1 cellular context compared by ENCODE assay signal in the genomic region with DNA sequence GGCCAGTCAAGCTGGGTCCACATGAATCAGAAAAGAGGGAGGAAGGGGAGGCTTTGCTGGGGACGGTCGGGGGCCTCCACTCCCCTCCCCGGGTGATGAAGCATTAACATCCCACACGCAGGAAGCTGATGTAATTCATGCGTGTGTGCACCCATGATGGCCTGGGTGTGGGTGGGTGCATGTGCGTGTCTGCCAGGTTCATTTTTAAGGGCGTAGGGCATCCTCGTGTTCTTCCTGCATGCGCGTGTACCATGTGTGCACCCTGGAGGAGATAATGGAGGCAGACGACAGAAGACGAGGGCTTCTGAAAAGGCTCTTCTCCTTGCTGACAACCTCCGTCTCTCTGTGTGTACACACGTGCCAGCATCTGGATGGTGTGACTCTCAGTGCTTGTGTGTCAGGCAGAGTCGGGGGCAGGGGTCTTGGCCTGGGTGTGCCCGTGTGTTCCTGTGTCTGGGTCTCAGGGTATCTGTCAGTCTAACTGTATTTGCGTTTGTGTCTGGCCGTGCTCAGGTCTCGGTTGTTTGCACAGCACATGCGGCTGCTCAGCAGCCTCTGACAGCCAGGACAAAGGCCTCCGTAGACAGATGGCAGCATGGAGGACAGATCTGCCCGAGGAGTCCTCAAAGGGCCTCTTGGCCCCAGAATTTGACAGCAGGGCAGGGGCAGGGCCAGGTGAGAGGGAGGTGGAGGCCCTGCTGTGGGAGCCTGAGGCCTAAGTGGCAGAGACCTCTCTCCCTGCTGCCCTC.
TF ChIP-seq lines count a peak whose summit lies in the region.

No MANE protein-coding gene starts in this region.

TF ChIP-seq in HepG2, 621 proteins besides CTCF, POLR2A, EP300 and RAD21 (continued from another document and continues in another):
- TF ChIP-seq, protein P1, sequence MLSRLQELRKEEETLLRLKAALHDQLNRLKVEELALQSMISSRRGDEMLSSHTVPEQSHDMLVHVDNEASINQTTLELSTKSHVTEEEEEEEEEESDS (CRISPR knock-in tag; IDR thresholded peaks at IDR 0.05; ENCODE audit: borderline replicate concordance), result no peak
- no peak for TF ChIP-seq ZNF724P (CRISPR knock-in tag; IDR thresholded peaks at IDR 0.05; ENCODE audit: borderline replicate concordance)
- no peak for TF ChIP-seq TCF7 (IDR thresholded peaks at IDR 0.05; ENCODE audit: low read depth)
- peak; percentile 70; the same call in 1 of the 2 replicates for TF ChIP-seq FOXC1 (CRISPR knock-in tag; IDR thresholded peaks at IDR 0.05; ENCODE audit: borderline replicate concordance)
- TF ChIP-seq, protein P2, sequence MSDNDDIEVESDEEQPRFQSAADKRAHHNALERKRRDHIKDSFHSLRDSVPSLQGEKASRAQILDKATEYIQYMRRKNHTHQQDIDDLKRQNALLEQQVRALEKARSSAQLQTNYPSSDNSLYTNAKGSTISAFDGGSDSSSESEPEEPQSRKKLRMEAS (IDR thresholded peaks at IDR 0.05), result peak; percentile 89
- no peak for TF ChIP-seq TEAD2 (CRISPR knock-in tag; IDR thresholded peaks at IDR 0.05)
- peak; percentile 34; the same call in 1 of the 2 replicates for TF ChIP-seq MYC (CRISPR knock-in tag; IDR thresholded peaks at IDR 0.05; ENCODE audit: borderline replicate concordance)
- TF ChIP-seq, protein P3, sequence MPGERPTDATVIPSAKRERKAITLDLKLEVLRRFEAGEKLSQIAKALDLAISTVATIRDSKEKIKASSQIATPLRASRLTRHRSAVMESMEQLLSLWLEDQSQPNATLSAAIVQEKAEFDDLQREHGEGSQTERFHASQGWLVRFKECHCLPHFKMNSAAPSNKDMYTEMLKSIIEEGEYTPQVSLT (CRISPR knock-in tag; IDR thresholded peaks at IDR 0.05; ENCODE audit: borderline replicate concordance, low read depth), result no peak
- TF ChIP-seq, protein P4, sequence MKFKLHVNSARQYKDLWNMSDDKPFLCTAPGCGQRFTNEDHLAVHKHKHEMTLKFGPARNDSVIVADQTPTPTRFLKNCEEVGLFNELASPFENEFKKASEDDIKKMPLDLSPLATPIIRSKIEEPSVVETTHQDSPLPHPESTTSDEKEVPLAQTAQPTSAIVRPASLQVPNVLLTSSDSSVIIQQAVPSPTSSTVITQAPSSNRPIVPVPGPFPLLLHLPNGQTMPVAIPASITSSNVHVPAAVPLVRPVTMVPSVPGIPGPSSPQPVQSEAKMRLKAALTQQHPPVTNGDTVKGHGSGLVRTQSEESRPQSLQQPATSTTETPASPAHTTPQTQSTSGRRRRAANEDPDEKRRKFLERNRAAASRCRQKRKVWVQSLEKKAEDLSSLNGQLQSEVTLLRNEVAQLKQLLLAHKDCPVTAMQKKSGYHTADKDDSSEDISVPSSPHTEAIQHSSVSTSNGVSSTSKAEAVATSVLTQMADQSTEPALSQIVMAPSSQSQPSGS (CRISPR knock-in tag; IDR thresholded peaks at IDR 0.05), result no peak
- TF ChIP-seq KDM1A (CRISPR knock-in tag; IDR thresholded peaks at IDR 0.05), result no peak
- TF ChIP-seq, protein P5, sequence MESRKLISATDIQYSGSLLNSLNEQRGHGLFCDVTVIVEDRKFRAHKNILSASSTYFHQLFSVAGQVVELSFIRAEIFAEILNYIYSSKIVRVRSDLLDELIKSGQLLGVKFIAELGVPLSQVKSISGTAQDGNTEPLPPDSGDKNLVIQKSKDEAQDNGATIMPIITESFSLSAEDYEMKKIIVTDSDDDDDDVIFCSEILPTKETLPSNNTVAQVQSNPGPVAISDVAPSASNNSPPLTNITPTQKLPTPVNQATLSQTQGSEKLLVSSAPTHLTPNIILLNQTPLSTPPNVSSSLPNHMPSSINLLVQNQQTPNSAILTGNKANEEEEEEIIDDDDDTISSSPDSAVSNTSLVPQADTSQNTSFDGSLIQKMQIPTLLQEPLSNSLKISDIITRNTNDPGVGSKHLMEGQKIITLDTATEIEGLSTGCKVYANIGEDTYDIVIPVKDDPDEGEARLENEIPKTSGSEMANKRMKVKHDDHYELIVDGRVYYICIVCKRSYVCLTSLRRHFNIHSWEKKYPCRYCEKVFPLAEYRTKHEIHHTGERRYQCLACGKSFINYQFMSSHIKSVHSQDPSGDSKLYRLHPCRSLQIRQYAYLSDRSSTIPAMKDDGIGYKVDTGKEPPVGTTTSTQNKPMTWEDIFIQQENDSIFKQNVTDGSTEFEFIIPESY (CRISPR knock-in tag; IDR thresholded peaks at IDR 0.05), result no peak
- no peak for TF ChIP-seq ZNF230 (CRISPR knock-in tag; IDR thresholded peaks at IDR 0.05)
- no peak for TF ChIP-seq NONO (IDR thresholded peaks at IDR 0.05)
- no peak; the same call in none of the 2 replicates for TF ChIP-seq NONO (CRISPR knock-in tag; conservative IDR thresholded peaks at IDR 0.05)
- TF ChIP-seq, protein P6, sequence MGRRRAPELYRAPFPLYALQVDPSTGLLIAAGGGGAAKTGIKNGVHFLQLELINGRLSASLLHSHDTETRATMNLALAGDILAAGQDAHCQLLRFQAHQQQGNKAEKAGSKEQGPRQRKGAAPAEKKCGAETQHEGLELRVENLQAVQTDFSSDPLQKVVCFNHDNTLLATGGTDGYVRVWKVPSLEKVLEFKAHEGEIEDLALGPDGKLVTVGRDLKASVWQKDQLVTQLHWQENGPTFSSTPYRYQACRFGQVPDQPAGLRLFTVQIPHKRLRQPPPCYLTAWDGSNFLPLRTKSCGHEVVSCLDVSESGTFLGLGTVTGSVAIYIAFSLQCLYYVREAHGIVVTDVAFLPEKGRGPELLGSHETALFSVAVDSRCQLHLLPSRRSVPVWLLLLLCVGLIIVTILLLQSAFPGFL (CRISPR knock-in tag; IDR thresholded peaks at IDR 0.05), result no peak
- no peak for TF ChIP-seq MED1 (CRISPR knock-in tag; IDR thresholded peaks at IDR 0.05)
- no peak for TF ChIP-seq ZNF792 (CRISPR knock-in tag; IDR thresholded peaks at IDR 0.05)
- TF ChIP-seq REPIN1 (CRISPR knock-in tag; IDR thresholded peaks at IDR 0.05; ENCODE audit: borderline replicate concordance, low read depth), result no peak
- TF ChIP-seq ZNF264 (CRISPR knock-in tag; IDR thresholded peaks at IDR 0.05), result no peak
- TF ChIP-seq SIN3A (IDR thresholded peaks at IDR 0.05; ENCODE audit: borderline replicate concordance, low read depth, low read length), result 0 out of 2 replicates have a peak, but pooled peaks have one; percentile 49
- TF ChIP-seq ZBTB8A (CRISPR knock-in tag; IDR thresholded peaks at IDR 0.05; ENCODE audit: borderline replicate concordance, low read depth), result no peak
- TF ChIP-seq, protein P7, sequence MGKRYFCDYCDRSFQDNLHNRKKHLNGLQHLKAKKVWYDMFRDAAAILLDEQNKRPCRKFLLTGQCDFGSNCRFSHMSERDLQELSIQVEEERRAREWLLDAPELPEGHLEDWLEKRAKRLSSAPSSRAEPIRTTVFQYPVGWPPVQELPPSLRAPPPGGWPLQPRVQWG (CRISPR knock-in tag; IDR thresholded peaks at IDR 0.05; ENCODE audit: borderline replicate concordance, low read depth), result no peak
- TF ChIP-seq NRL (CRISPR knock-in tag; IDR thresholded peaks at IDR 0.05; ENCODE audit: borderline replicate concordance), result no peak
- no peak for TF ChIP-seq ZNF468 (CRISPR knock-in tag; IDR thresholded peaks at IDR 0.05)
- TF ChIP-seq ZNF883 (CRISPR knock-in tag; IDR thresholded peaks at IDR 0.05; ENCODE audit: not compliant biosample characterization), result no peak
- TF ChIP-seq HMG20B (CRISPR knock-in tag; conservative IDR thresholded peaks at IDR 0.05), result no peak
- TF ChIP-seq MIXL1 (CRISPR knock-in tag; IDR thresholded peaks at IDR 0.05), result no peak
- TF ChIP-seq ZNF232 (CRISPR knock-in tag; IDR thresholded peaks at IDR 0.05; ENCODE audit: borderline replicate concordance), result no peak
- 0 out of 2 replicates have a peak, but pooled peaks have one; percentile 30 for TF ChIP-seq ZNF205 (CRISPR knock-in tag; IDR thresholded peaks at IDR 0.05)
- TF ChIP-seq ZNF263 (CRISPR knock-in tag; IDR thresholded peaks at IDR 0.05), result no peak
- TF ChIP-seq ZNF761 (CRISPR knock-in tag; conservative IDR thresholded peaks at IDR 0.05), result no peak
- TF ChIP-seq ZNF383 (CRISPR knock-in tag; IDR thresholded peaks at IDR 0.05; ENCODE audit: borderline replicate concordance), result no peak
- TF ChIP-seq KDM5B (CRISPR knock-in tag; IDR thresholded peaks at IDR 0.05; ENCODE audit: borderline replicate concordance), result 0 out of 2 replicates have a peak, but pooled peaks have one; percentile 40
- TF ChIP-seq ZNF24 (IDR thresholded peaks at IDR 0.05), result no peak
- TF ChIP-seq HOXA3 (CRISPR knock-in tag; IDR thresholded peaks at IDR 0.05), result peak; percentile 61
- TF ChIP-seq KAT7 (CRISPR knock-in tag; IDR thresholded peaks at IDR 0.05; ENCODE audit: borderline replicate concordance), result no peak
- TF ChIP-seq FOXA3 (CRISPR knock-in tag; IDR thresholded peaks at IDR 0.05), result peak; percentile 33; the same call in 1 of the 2 replicates
- TF ChIP-seq ZNF615 (CRISPR knock-in tag; IDR thresholded peaks at IDR 0.05; ENCODE audit: borderline replicate concordance), result no peak
- TF ChIP-seq ZNF317 (CRISPR knock-in tag; IDR thresholded peaks at IDR 0.05), result no peak
- no peak for TF ChIP-seq NR3C1 (CRISPR knock-in tag; IDR thresholded peaks at IDR 0.05)
- TF ChIP-seq, protein P8, sequence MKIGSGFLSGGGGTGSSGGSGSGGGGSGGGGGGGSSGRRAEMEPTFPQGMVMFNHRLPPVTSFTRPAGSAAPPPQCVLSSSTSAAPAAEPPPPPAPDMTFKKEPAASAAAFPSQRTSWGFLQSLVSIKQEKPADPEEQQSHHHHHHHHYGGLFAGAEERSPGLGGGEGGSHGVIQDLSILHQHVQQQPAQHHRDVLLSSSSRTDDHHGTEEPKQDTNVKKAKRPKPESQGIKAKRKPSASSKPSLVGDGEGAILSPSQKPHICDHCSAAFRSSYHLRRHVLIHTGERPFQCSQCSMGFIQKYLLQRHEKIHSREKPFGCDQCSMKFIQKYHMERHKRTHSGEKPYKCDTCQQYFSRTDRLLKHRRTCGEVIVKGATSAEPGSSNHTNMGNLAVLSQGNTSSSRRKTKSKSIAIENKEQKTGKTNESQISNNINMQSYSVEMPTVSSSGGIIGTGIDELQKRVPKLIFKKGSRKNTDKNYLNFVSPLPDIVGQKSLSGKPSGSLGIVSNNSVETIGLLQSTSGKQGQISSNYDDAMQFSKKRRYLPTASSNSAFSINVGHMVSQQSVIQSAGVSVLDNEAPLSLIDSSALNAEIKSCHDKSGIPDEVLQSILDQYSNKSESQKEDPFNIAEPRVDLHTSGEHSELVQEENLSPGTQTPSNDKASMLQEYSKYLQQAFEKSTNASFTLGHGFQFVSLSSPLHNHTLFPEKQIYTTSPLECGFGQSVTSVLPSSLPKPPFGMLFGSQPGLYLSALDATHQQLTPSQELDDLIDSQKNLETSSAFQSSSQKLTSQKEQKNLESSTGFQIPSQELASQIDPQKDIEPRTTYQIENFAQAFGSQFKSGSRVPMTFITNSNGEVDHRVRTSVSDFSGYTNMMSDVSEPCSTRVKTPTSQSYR (CRISPR knock-in tag; IDR thresholded peaks at IDR 0.05; ENCODE audit: borderline replicate concordance), result no peak
- TF ChIP-seq SALL1 (CRISPR knock-in tag; IDR thresholded peaks at IDR 0.05), result peak; percentile 33; the same call in 1 of the 2 replicates
- no peak for TF ChIP-seq ZNF569 (CRISPR knock-in tag; IDR thresholded peaks at IDR 0.05; ENCODE audit: borderline replicate concordance)
- no peak for TF ChIP-seq HOXA5 (CRISPR knock-in tag; IDR thresholded peaks at IDR 0.05)
- TF ChIP-seq, protein P9, sequence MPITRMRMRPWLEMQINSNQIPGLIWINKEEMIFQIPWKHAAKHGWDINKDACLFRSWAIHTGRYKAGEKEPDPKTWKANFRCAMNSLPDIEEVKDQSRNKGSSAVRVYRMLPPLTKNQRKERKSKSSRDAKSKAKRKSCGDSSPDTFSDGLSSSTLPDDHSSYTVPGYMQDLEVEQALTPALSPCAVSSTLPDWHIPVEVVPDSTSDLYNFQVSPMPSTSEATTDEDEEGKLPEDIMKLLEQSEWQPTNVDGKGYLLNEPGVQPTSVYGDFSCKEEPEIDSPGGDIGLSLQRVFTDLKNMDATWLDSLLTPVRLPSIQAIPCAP (CRISPR knock-in tag; IDR thresholded peaks at IDR 0.05; ENCODE audit: low read depth), result no peak
- peak; percentile 90 for TF ChIP-seq BHLHE40 (IDR thresholded peaks at IDR 0.05; ENCODE audit: low read length)
- peak; percentile 69; the same call in 1 of the 3 replicates for TF ChIP-seq MXI1 (IDR thresholded peaks at IDR 0.05; ENCODE audit: borderline replicate concordance, low read depth, low read length)
- no peak for TF ChIP-seq RORA (CRISPR knock-in tag; IDR thresholded peaks at IDR 0.05)
- TF ChIP-seq, protein P10, sequence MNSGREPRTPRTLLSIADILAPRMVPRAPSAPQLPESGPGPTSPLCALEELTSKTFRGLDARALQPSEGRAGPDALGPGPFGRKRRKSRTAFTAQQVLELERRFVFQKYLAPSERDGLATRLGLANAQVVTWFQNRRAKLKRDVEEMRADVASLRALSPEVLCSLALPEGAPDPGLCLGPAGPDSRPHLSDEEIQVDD (CRISPR knock-in tag; IDR thresholded peaks at IDR 0.05; ENCODE audit: borderline replicate concordance), result no peak
- TF ChIP-seq HIVEP1 (CRISPR knock-in tag; IDR thresholded peaks at IDR 0.05), result no peak
- TF ChIP-seq ZNF83 (CRISPR knock-in tag; IDR thresholded peaks at IDR 0.05; ENCODE audit: borderline replicate concordance), result no peak
- no peak for TF ChIP-seq HOXA7 (CRISPR knock-in tag; IDR thresholded peaks at IDR 0.05)
- no peak for TF ChIP-seq ZNF138 (CRISPR knock-in tag; IDR thresholded peaks at IDR 0.05; ENCODE audit: low read depth)
- no peak for TF ChIP-seq ZNF12 (CRISPR knock-in tag; IDR thresholded peaks at IDR 0.05)
- TF ChIP-seq ARNTL (CRISPR knock-in tag; IDR thresholded peaks at IDR 0.05), result peak; percentile 72; the same call in 1 of the 2 replicates
- no peak for TF ChIP-seq PCBP2 (optimal IDR thresholded peaks at IDR 0.05; ENCODE audit: low read depth, low read length, poor library complexity, severe bottlenecking)
- no peak for TF ChIP-seq NFKBIZ (CRISPR knock-in tag; IDR thresholded peaks at IDR 0.05)
- no peak for TF ChIP-seq MAF1 (CRISPR knock-in tag; IDR thresholded peaks at IDR 0.05; ENCODE audit: borderline replicate concordance)
- no peak for TF ChIP-seq ZNF143 (CRISPR knock-in tag; IDR thresholded peaks at IDR 0.05)
- no peak for TF ChIP-seq LCORL (IDR thresholded peaks at IDR 0.05)
- 0 out of 2 replicates have a peak, but pooled peaks have one; percentile 10 for TF ChIP-seq LCORL (CRISPR knock-in tag; IDR thresholded peaks at IDR 0.05)
- TF ChIP-seq RFX3 (CRISPR knock-in tag; IDR thresholded peaks at IDR 0.05), result no peak
- no peak for TF ChIP-seq SMAD9 (CRISPR knock-in tag; IDR thresholded peaks at IDR 0.05)
- TF ChIP-seq, protein P11, sequence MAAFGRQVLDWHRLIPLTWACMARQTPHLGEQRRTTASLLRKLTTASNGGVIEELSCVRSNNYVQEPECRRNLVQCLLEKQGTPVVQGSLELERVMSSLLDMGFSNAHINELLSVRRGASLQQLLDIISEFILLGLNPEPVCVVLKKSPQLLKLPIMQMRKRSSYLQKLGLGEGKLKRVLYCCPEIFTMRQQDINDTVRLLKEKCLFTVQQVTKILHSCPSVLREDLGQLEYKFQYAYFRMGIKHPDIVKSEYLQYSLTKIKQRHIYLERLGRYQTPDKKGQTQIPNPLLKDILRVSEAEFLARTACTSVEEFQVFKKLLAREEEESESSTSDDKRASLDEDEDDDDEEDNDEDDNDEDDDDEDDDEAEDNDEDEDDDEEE (CRISPR knock-in tag; IDR thresholded peaks at IDR 0.05), result no peak
